Comparison of ENCODE assay signal across 8 cellular contexts in the genomic region with DNA sequence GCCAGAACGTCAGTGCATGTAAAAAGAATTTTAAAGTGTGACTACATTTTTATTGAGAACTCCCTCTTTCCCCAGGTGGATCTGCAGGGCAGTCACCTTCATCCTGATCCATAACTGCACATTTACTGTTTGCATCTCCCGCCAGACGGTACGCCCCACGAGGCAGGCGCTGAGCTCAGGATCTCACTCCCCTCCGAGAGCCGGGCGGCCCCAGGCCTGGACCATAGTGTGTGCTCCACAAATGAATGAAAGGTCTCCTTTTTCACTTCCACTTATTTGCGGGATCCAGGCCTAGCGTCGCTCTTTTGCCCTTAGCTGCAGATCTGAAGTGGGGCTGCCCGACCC. TPM values are rescaled to one million over a fixed set of nuclear protein-coding genes. Genes with fewer than 3 reads are reported as not detected.
A peak's percentile ranks its signal among the peaks of the same experiment; 100 is the strongest.
DNase-seq lines count a peak whose midpoint lies in the region; ATAC-seq and TF ChIP-seq lines count a peak whose summit lies in the region.

No MANE protein-coding gene starts in this region.

- H3K27me3 ChIP-seq in GM06990 (replicated peaks; ENCODE audit: control insufficient read depth, insufficient read depth, low read length) (no peaks in the 10 kb centered on the region), tibial artery (no peaks in the 10 kb centered on the region)
- no peaks in the 10 kb centered on the region for H3K27me3 ChIP-seq in effector memory CD4-positive, alpha-beta T cell (replicated peaks; ENCODE audit: control insufficient read depth, insufficient read depth, low read length, poor library complexity, severe bottlenecking)

- H3K36me3 ChIP-seq in GM06990 (ENCODE audit: control insufficient read depth, insufficient read depth, low read length) (peaks cover 12% of the 10 kb centered on the region), mucosa of descending colon (ENCODE audit: low read depth) (no peaks in the 10 kb centered on the region), tibial artery (peaks cover 30 to 50% (median 34%) of the 10 kb centered on the region in 3 donors)
- H3K36me3 ChIP-seq in effector memory CD4-positive, alpha-beta T cell (ENCODE audit: control insufficient read depth, insufficient read depth, low read length), result peaks cover 20% of the 10 kb centered on the region

- peaks cover 10% of the 10 kb centered on the region for H3K4me1 ChIP-seq in effector memory CD4-positive, alpha-beta T cell (ENCODE audit: control insufficient read depth, insufficient read depth, low read length, poor library complexity, severe bottlenecking)
- H3K4me1 ChIP-seq in mucosa of descending colon (ENCODE audit: low read depth), result peaks cover 18% of the 10 kb centered on the region
- peaks cover 0 to 31% (median 24%) of the 10 kb centered on the region in 4 donors for H3K4me1 ChIP-seq in tibial artery

- H3K4me3 ChIP-seq in GM06990 (replicated peaks; ENCODE audit: low read depth, low read length), result peak overlapping the region; percentile 79
- H3K4me3 ChIP-seq in effector memory CD4-positive, alpha-beta T cell (ENCODE audit: insufficient read depth, low read depth, low read length, poor library complexity, severe bottlenecking), result peak overlapping the region; percentile 90
- H3K4me3 ChIP-seq in mucosa of descending colon, result peak overlapping the region; percentile 62
- H3K4me3 ChIP-seq in tibial artery, result peak overlapping the region; percentile 79 to 80

- DNase-seq in GM06990 (ENCODE audit: extremely low read depth, insufficient read length) (no peak), T-helper 9 cell (peak; percentile 7), mucosa of descending colon (peak in 2 of 3 donors; percentile 35 to 59), tibial artery (no peak), NCI-H1436 (lab: John Stamatoyannopoulos, UW) (no peak)
- DNase-seq in effector memory CD4-positive, alpha-beta T cell, result no peak

- H3K27ac ChIP-seq in effector memory CD4-positive, alpha-beta T cell (ENCODE audit: insufficient read depth, low read length, poor library complexity, severe bottlenecking), result peak overlapping the region; percentile 68
- H3K27ac ChIP-seq in tibial artery, result peak overlapping the region; percentile 63 to 81

- no peaks in the 10 kb centered on the region for H3K9me3 ChIP-seq in effector memory CD4-positive, alpha-beta T cell (ENCODE audit: control insufficient read depth, low read length)
- H3K9me3 ChIP-seq in mucosa of descending colon (no peaks in the 10 kb centered on the region), tibial artery (no peaks in the 10 kb centered on the region)

- intact Hi-C loops in mucosa of descending colon (cut with DNase I, micrococcal nuclease), result no loop called here
- intact Hi-C loops in tibial artery (cut with DNase I; ENCODE audit: low total_unique reads), result no loop called here

- peak; percentile 29 for ATAC-seq in GM21390 (IDR thresholded peaks at IDR 0.05; ENCODE audit: unreplicated experiment)
- peak; percentile 22 for ATAC-seq in HG03571 (IDR thresholded peaks at IDR 0.05; ENCODE audit: unreplicated experiment)
- ATAC-seq in mucosa of descending colon, result peak; percentile 59

- TF ChIP-seq CTCF in GM06990 (IDR thresholded peaks at IDR 0.05; ENCODE audit: insufficient read depth, low read length, poor library complexity, severe bottlenecking), result no peak
- no peak for TF ChIP-seq CTCF in mucosa of descending colon (IDR thresholded peaks at IDR 0.05)
- no peak for TF ChIP-seq CTCF in tibial artery (IDR thresholded peaks at IDR 0.05)

RNA-seq across cellular contexts. Expression of a gene that starts 0.4 kb away (rescaled TPM):
- total RNA-seq in mucosa of descending colon, result 10 to 100 TPM; 46.6 to 72.4 (median 53.3) TPM

RNA-seq across cellular contexts. Expression of a gene that starts 0.6 kb away (rescaled TPM):
- total RNA-seq in mucosa of descending colon, result 10 to 100 TPM; 24.0 to 26.7 (median 24.6) TPM

Comparison
In these comparisons a context has a peak if more than half of its experiments do, and no peak if none do; other contexts are left out.
1. DNase-seq: peak in T-helper 9 cell (single experiment) and mucosa of descending colon (2 of 3); none in GM06990 (single experiment), effector memory CD4-positive, alpha-beta T cell (0 of 3), tibial artery (0 of 2) and NCI-H1436 (single experiment).
2. Peak in every context shown above with its lines, with median percentiles within 50 percentile points of each other: H3K4me3 ChIP-seq and ATAC-seq.